In genomic region chr1:16967962-16968361, GRCh38 we compare ENCODE assay signal across 16 cellular contexts.
"Had no signal": no experiment of that assay in that cellular context is flagged by ENCODE, and none has a peak within 500 bp of the region (broad histone marks: within the 10 kb centered on the region; RNA-seq: fewer than 3 reads in every experiment).

No MANE protein-coding gene starts in this region.

- FAIRE-seq: kidney had no signal

- ATAC-seq: foreskin keratinocyte; psoas muscle; right lobe of liver; stimulated activated memory B cell treated with anti-CD40 and anti-IgM and Interleukin-4, amounts not matched to agents 10 μg/mL and 1 μg/mL and 100 μg/mL, for 72 hours had no signal

- H3K4me1 ChIP-seq: foreskin keratinocyte, psoas muscle, right lobe of liver, spleen had no signal

- H3K27me3 ChIP-seq: foreskin keratinocyte, right lobe of liver, spleen, transverse colon had no signal

- DNase-seq: erythroblast; foreskin keratinocyte; kidney; lower lobe of right lung; naive B cell; occipital lobe; psoas muscle; retina; right lobe of liver; spleen; stimulated activated CD4-positive, alpha-beta T cell treated with anti-CD3 and anti-CD28 coated beads, Interleukin-15, amount 100 ng/mL, for 24 hours; stimulated activated CD4-positive, alpha-beta T cell treated with anti-CD3 and anti-CD28 coated beads, Interleukin-1b, Interleukin-23, amount 100 ng/mL, for 48 hours; stimulated activated CD4-positive, alpha-beta T cell treated with anti-CD3 and anti-CD28 coated beads, Interleukin-4, amount 100 ng/mL, for 24 hours; transverse colon had no signal

- H3K27ac ChIP-seq: foreskin keratinocyte, left ventricle myocardium inferior, lower lobe of right lung, psoas muscle, right lobe of liver, spleen, transverse colon had no signal

- H3K36me3 ChIP-seq: right lobe of liver, transverse colon had no signal

- H3K9me3 ChIP-seq: left ventricle myocardium inferior, lower lobe of right lung, psoas muscle, right lobe of liver, spleen, transverse colon had no signal

- H3K4me3 ChIP-seq: left ventricle myocardium inferior, lower lobe of right lung, psoas muscle, right lobe of liver, spleen, transverse colon had no signal
